In the genomic region with DNA sequence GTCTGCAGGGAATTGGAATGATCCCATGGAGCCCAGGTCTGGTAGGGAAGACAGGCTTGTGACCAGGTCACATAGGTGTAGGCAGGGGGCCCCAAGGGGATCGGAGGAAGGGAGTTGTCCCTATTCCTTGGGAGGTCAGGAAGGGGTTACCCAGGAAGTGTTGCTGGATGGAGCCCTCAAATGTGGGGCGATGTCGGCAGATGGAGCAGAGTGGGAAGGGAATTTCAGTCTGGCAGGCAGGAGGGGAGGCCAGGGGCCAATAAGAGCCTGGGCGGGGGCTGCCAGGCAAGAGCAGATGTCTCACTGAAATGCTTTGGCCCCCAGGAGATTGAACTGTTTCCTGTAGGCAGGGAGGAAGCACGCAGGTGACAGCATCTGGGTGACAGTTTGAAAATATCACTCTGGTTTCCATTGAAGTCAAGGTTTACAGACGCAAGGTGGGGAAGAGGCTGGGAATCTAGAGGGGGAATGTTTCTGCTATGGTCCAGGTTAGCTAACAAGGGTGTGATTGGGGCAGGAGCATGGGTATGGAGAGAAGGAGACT, we compare ENCODE assay signal across 19 cellular contexts.
"Had no signal": no experiment of that assay in that cellular context is flagged by ENCODE, and none has a peak within 500 bp of the region (broad histone marks: within the 10 kb centered on the region; RNA-seq: fewer than 3 reads in every experiment).

No MANE protein-coding gene starts in this region.

- DNase-seq: activated B cell treated with CpG ODN at 0.5 μM for 24 hours; activated CD4-positive, alpha-beta memory T cell treated with anti-CD3 and anti-CD28 coated beads, Interleukin-2, amount 10 ng/mL, durations not matched to agents 7 days and 5 days; activated CD4-positive, alpha-beta T cell treated with anti-CD3 and anti-CD28 coated beads for 4 hours; activated effector memory CD4-positive, alpha-beta T cell treated with anti-CD3 and anti-CD28 coated beads, Interleukin-2, amount 50 U/mL, for 16 hours; activated T-cell treated with anti-CD3 and anti-CD28 coated beads, Interleukin-2, amount 50 U/mL, for 72 hours; effector memory CD4-positive, alpha-beta T cell; foreskin fibroblast; hippocampal formation; lower lobe of right lung; occipital lobe; posterior cingulate gyrus; sigmoid colon; stimulated activated CD4-positive, alpha-beta T cell treated with anti-CD3 and anti-CD28 coated beads, Interleukin-4, amount 100 ng/mL, for 24 hours had no signal

- H3K27ac ChIP-seq: adrenal gland, lower lobe of right lung, sigmoid colon, thoracic aorta had no signal

- ATAC-seq: activated T-cell treated with anti-CD3 and anti-CD28 coated beads, Interleukin-2, amount 50 U/mL, for 72 hours; lower lobe of right lung; natural killer cell treated with Interleukin-12 subunit alpha and Interleukin-12 subunit beta and Interleukin-15 and Interleukin-18, amount 100 ng/mL, for 72 hours; stimulated activated memory B cell treated with anti-CD40 and anti-IgM and Interleukin-4, amounts not matched to agents 10 μg/mL and 1 μg/mL and 100 μg/mL, for 72 hours had no signal

- H3K36me3 Mint-ChIP-seq: activated naive CD4-positive, alpha-beta T cell treated with anti-CD3 and anti-CD28 coated beads, Interleukin-2, amount 50 U/mL, for 24 hours; natural killer cell treated with Interleukin-12 subunit alpha and Interleukin-12 subunit beta and Interleukin-15 and Interleukin-18, amount 100 ng/mL, for 72 hours had no signal

- H3K9me3 Mint-ChIP-seq: activated CD4-positive, alpha-beta memory T cell treated with anti-CD3 and anti-CD28 coated beads, Interleukin-2, amount 10 ng/mL, durations not matched to agents 7 days and 5 days; dendritic cell treated with granulocyte-macrophage colony-stimulating factor and Interleukin-4, amounts not matched to agents 40 ng/mL and 50 ng/mL, for 4 days; natural killer cell treated with Interleukin-12 subunit alpha and Interleukin-12 subunit beta and Interleukin-15 and Interleukin-18, amount 100 ng/mL, for 72 hours had no signal

- H3K27ac Mint-ChIP-seq: activated B cell treated with CpG ODN at 0.5 μM for 24 hours; activated CD4-positive, alpha-beta memory T cell treated with anti-CD3 and anti-CD28 coated beads, Interleukin-2, amount 10 ng/mL, durations not matched to agents 7 days and 5 days; activated naive CD4-positive, alpha-beta T cell treated with anti-CD3 and anti-CD28 coated beads, Interleukin-2, amount 50 U/mL, for 24 hours; activated T-cell treated with anti-CD3 and anti-CD28 coated beads, Interleukin-2, amount 50 U/mL, for 72 hours; dendritic cell treated with granulocyte-macrophage colony-stimulating factor and Interleukin-4, amounts not matched to agents 40 ng/mL and 50 ng/mL, for 4 days; natural killer cell treated with Interleukin-12 subunit alpha and Interleukin-12 subunit beta and Interleukin-15 and Interleukin-18, amount 100 ng/mL, for 72 hours; stimulated activated memory B cell treated with anti-CD40 and anti-IgM and Interleukin-4, amounts not matched to agents 10 μg/mL and 1 μg/mL and 100 μg/mL, for 72 hours had no signal

- H3K4me3 Mint-ChIP-seq: activated B cell treated with CpG ODN at 0.5 μM for 24 hours; activated CD4-positive, alpha-beta memory T cell treated with anti-CD3 and anti-CD28 coated beads, Interleukin-2, amount 10 ng/mL, durations not matched to agents 7 days and 5 days; activated naive CD4-positive, alpha-beta T cell treated with anti-CD3 and anti-CD28 coated beads, Interleukin-2, amount 50 U/mL, for 24 hours; activated T-cell treated with anti-CD3 and anti-CD28 coated beads, Interleukin-2, amount 50 U/mL, for 72 hours; dendritic cell treated with granulocyte-macrophage colony-stimulating factor and Interleukin-4, amounts not matched to agents 40 ng/mL and 50 ng/mL, for 4 days; natural killer cell treated with Interleukin-12 subunit alpha and Interleukin-12 subunit beta and Interleukin-15 and Interleukin-18, amount 100 ng/mL, for 72 hours; stimulated activated memory B cell treated with anti-CD40 and anti-IgM and Interleukin-4, amounts not matched to agents 10 μg/mL and 1 μg/mL and 100 μg/mL, for 72 hours had no signal
